Comparison of ENCODE assay signal across 8 cellular contexts in genomic region chr9:13568851-13569618, GRCh38.
A peak's percentile ranks its signal among the peaks of the same experiment; 100 is the strongest.
DNase-seq lines count a peak whose midpoint lies in the region; ATAC-seq, FAIRE-seq and TF ChIP-seq lines count a peak whose summit lies in the region.

No MANE protein-coding gene starts in this region.

- TF ChIP-seq POLR2A in endothelial cell of umbilical vein (IDR thresholded peaks at IDR 0.05; ENCODE audit: low read depth, low read length) (no peak), H54 (IDR thresholded peaks at IDR 0.05; ENCODE audit: low read depth, low read length) (no peak)

- no peaks in the 10 kb centered on the region for H3K4me1 ChIP-seq in CD4-positive, alpha-beta memory T cell (ENCODE audit: insufficient read depth, low read length)
- peaks cover 25% of the 10 kb centered on the region for H3K4me1 ChIP-seq in endothelial cell of umbilical vein (ENCODE audit: control insufficient read depth, extremely low read depth, insufficient read depth, low read length)

- TF ChIP-seq CTCF in endothelial cell of umbilical vein (IDR thresholded peaks at IDR 0.05; ENCODE audit: extremely low read depth in 1 of 2, insufficient read depth in 1 of 2, low read depth in 1 of 2, low read length in 2 of 2): no peak
- no peak for TF ChIP-seq CTCF in nephron progenitor cell (IDR thresholded peaks at IDR 0.05)

- no peaks in the 10 kb centered on the region for H4K20me1 ChIP-seq in endothelial cell of umbilical vein (replicated peaks; ENCODE audit: control insufficient read depth, extremely low read depth, insufficient read depth, low read length)

- H3K4me3 ChIP-seq in CD4-positive, alpha-beta memory T cell (ENCODE audit: low read length in 2 of 2): no peak overlapping the region
- H3K4me3 ChIP-seq in endothelial cell of umbilical vein (replicated peaks in 1 of 3; ENCODE audit: insufficient read depth in 1 of 3, low read depth in 1 of 3, low read length in 3 of 3): peak overlapping the region in 2 of 3 experiments; percentile 3 to 45

- peak overlapping the region; percentile 77 for H3K4me2 ChIP-seq in endothelial cell of umbilical vein (ENCODE audit: insufficient read depth, low read length)

- no peak overlapping the region for H3K27ac Mint-ChIP-seq in CD4-positive, alpha-beta memory T cell
- H3K27ac Mint-ChIP-seq in nephron progenitor cell: peak overlapping the region; percentile 15

- H2AFZ ChIP-seq in endothelial cell of umbilical vein (ENCODE audit: low read depth, low read length): peak overlapping the region; percentile 66

- H3K79me2 ChIP-seq in endothelial cell of umbilical vein (ENCODE audit: control insufficient read depth, insufficient read depth, low read length): no peaks in the 10 kb centered on the region

- dilution Hi-C loops in endothelial cell of umbilical vein (cut with MboI; ENCODE audit: extremely low pct_ligation_motif_present, low sequenced_read_pairs): no loop called here

- CTCF ChIA-PET in CD4-positive, alpha-beta memory T cell (lab: Charles Lee; ENCODE audit: partially characterized antibody): no interaction called here
- CTCF ChIA-PET in endothelial cell of umbilical vein (lab: Charles Lee): interaction anchor here (0.8 to 2.1 kb wide), 10 partner anchors 13 to 529 kb away, joined by 3 to 8 read pairs (median 4); no protein-coding TSS in a partner anchor

- peaks cover 0 to 8% (median 0%) of the 10 kb centered on the region in 8 donors for H3K9me3 Mint-ChIP-seq in CD4-positive, alpha-beta memory T cell
- H3K9me3 Mint-ChIP-seq in nephron progenitor cell: peaks cover 6% of the 10 kb centered on the region

- H3K36me3 Mint-ChIP-seq in CD4-positive, alpha-beta memory T cell: no peaks in the 10 kb centered on the region
- no peaks in the 10 kb centered on the region for H3K36me3 Mint-ChIP-seq in nephron progenitor cell (ENCODE audit: low read depth)

- no peaks in the 10 kb centered on the region for H3K36me3 ChIP-seq in CD4-positive, alpha-beta memory T cell (ENCODE audit: insufficient read depth, low read length)
- H3K36me3 ChIP-seq in endothelial cell of umbilical vein (ENCODE audit: control insufficient read depth in 2 of 2, extremely low read depth in 1 of 2, insufficient read depth in 2 of 2, low read length in 2 of 2): no peaks in the 10 kb centered on the region

- peak overlapping the region in 6 of 8 donors; percentile 22 to 68 (median 50) for H3K4me3 Mint-ChIP-seq in CD4-positive, alpha-beta memory T cell
- H3K4me3 Mint-ChIP-seq in nephron progenitor cell: peak overlapping the region; percentile 74

- intact Hi-C loops in CD4-positive, alpha-beta memory T cell (cut with micrococcal nuclease): no loop called here
- intact Hi-C loops in endothelial cell of umbilical vein (cut with micrococcal nuclease): loop anchor here (5.0 to 10.0 kb wide), 2 partner anchors 142 to 746 kb away; partner anchors contain the start of gene NFIB
- intact Hi-C loops in left colon (cut with DNase I, micrococcal nuclease): no loop called here

- DNase-seq in CD4-positive, alpha-beta memory T cell: no peak
- DNase-seq in NCI-H2171 treated with DMSO at 0.1 percent for 48 hours (lab: John Stamatoyannopoulos, UW): peak; percentile 33
- peak; percentile 62 for DNase-seq in endothelial cell of umbilical vein (ENCODE audit: low read depth, low spot score)
- peak; percentile 9 for DNase-seq in nephron progenitor cell
- DNase-seq in H54 (ENCODE audit: insufficient read length, low spot score): no peak
- DNase-seq in left colon: no peak
- no peak for DNase-seq in activated CD4-positive, alpha-beta T cell treated with anti-CD3 and anti-CD28 coated beads, Interleukin-2, amount 50 U/mL, for 1 hour
- no peak for DNase-seq in hepatic stellate cell (ENCODE audit: low spot score)

- H3K27ac ChIP-seq in CD4-positive, alpha-beta memory T cell (ENCODE audit: low read depth, low read length): no peak overlapping the region
- H3K27ac ChIP-seq in endothelial cell of umbilical vein (ENCODE audit: insufficient read depth, low read depth, low read length): peak overlapping the region; percentile 54

- peaks cover 0 to 5% (median 2%) of the 10 kb centered on the region in 4 donors for H3K4me1 Mint-ChIP-seq in CD4-positive, alpha-beta memory T cell
- peaks cover 11% of the 10 kb centered on the region for H3K4me1 Mint-ChIP-seq in nephron progenitor cell

- H3K9ac ChIP-seq in endothelial cell of umbilical vein (replicated peaks; ENCODE audit: extremely low read depth, insufficient read depth, low read length): peak overlapping the region; percentile 54

- POLR2A ChIA-PET in CD4-positive, alpha-beta memory T cell (lab: Charles Lee; ENCODE audit: partially characterized antibody): no interaction called here
- POLR2A ChIA-PET in endothelial cell of umbilical vein (lab: Charles Lee): no interaction called here

- no peaks in the 10 kb centered on the region for H3K27me3 ChIP-seq in CD4-positive, alpha-beta memory T cell (ENCODE audit: insufficient read depth, low read length)
- H3K27me3 ChIP-seq in endothelial cell of umbilical vein (ENCODE audit: control insufficient read depth in 2 of 2, insufficient read depth in 2 of 2, low read length in 2 of 2): no peaks in the 10 kb centered on the region

- H3K9me1 ChIP-seq in endothelial cell of umbilical vein (replicated peaks; ENCODE audit: control insufficient read depth, extremely low read depth, insufficient read depth, low read length): no peaks in the 10 kb centered on the region

- no peaks in the 10 kb centered on the region for H3K9me3 ChIP-seq in CD4-positive, alpha-beta memory T cell (ENCODE audit: control insufficient read depth in 1 of 2, low read length in 2 of 2)
- H3K9me3 ChIP-seq in endothelial cell of umbilical vein (replicated peaks; ENCODE audit: control insufficient read depth, insufficient read depth, low read length): no peaks in the 10 kb centered on the region

- BruUV-seq in endothelial cell of umbilical vein (replicated peaks; lab: Mats Ljungman, UMichigan): TSS peak; percentile 24

- ATAC-seq in left colon: no peak

- FAIRE-seq in endothelial cell of umbilical vein (lab: Jason Lieb, UNC) (peak; percentile 49), H54 (lab: Jason Lieb, UNC) (no peak)

- no peaks in the 10 kb centered on the region for H3K27me3 Mint-ChIP-seq in CD4-positive, alpha-beta memory T cell
- H3K27me3 Mint-ChIP-seq in nephron progenitor cell (ENCODE audit: low read depth, poor library complexity): peaks cover 21% of the 10 kb centered on the region

TF ChIP-seq in endothelial cell of umbilical vein, 7 proteins besides CTCF, POLR2A, EP300 and RAD21:
- TF ChIP-seq POLR2AphosphoS5 (IDR thresholded peaks at IDR 0.05; ENCODE audit: insufficient read depth, low read depth, low read length) (no peak), GATA2 (IDR thresholded peaks at IDR 0.05; ENCODE audit: insufficient read depth, insufficient read length, low read depth, low read length) (no peak), MYC (IDR thresholded peaks at IDR 0.05; ENCODE audit: low read depth, low read length) (no peak), FOS (IDR thresholded peaks at IDR 0.05; ENCODE audit: borderline replicate concordance, insufficient read depth, low read length) (no peak), EZH2 (IDR thresholded peaks at IDR 0.05; ENCODE audit: borderline replicate concordance, low read depth, low read length, severe bottlenecking) (no peak), JUN (IDR thresholded peaks at IDR 0.05; ENCODE audit: borderline replicate concordance, insufficient read depth, insufficient read length, low read depth) (no peak)
- TF ChIP-seq, protein P1, sequence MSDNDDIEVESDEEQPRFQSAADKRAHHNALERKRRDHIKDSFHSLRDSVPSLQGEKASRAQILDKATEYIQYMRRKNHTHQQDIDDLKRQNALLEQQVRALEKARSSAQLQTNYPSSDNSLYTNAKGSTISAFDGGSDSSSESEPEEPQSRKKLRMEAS (IDR thresholded peaks at IDR 0.05; ENCODE audit: insufficient read depth, insufficient read length): no peak

Comparison
In these comparisons a context has a peak if more than half of its experiments do, and no peak if none do; other contexts are left out.
1. DNase-seq: peak in NCI-H2171 treated with DMSO at 0.1 percent for 48 hours (single experiment), endothelial cell of umbilical vein (single experiment) and nephron progenitor cell (single experiment); none in CD4-positive, alpha-beta memory T cell (0 of 5), H54 (single experiment), left colon (0 of 2), activated CD4-positive, alpha-beta T cell treated with anti-CD3 and anti-CD28 coated beads, Interleukin-2, amount 50 U/mL, for 1 hour (single experiment) and hepatic stellate cell (single experiment).
2. H3K4me3 ChIP-seq: peak in endothelial cell of umbilical vein (2 of 3); none in CD4-positive, alpha-beta memory T cell (0 of 2).